In genomic region chr7:44998153-44998871, GRCh38 we compare ENCODE assay signal across 1 cellular context.
TF ChIP-seq lines count a peak whose summit lies in the region.

No MANE protein-coding gene starts in this region.

TF ChIP-seq in K562, 482 proteins besides CTCF, POLR2A, EP300 and RAD21 (continues in another document):
- TF ChIP-seq SPI1 (IDR thresholded peaks at IDR 0.05; ENCODE audit: borderline replicate concordance, low read depth, low read length) (peak; percentile 67), MAZ (CRISPR knock-in tag; conservative IDR thresholded peaks at IDR 0.05 in 1 of 2, IDR thresholded peaks at IDR 0.05 in 1 of 2) (no peak), ZSCAN32 (CRISPR knock-in tag; IDR thresholded peaks at IDR 0.05) (no peak), KDM1A (IDR thresholded peaks at IDR 0.05) (peak in 1 of 2 experiments; percentile 23; a peak in 1 of 4 replicates), FOXA3 (CRISPR knock-in tag; conservative IDR thresholded peaks at IDR 0.05 in 1 of 2, IDR thresholded peaks at IDR 0.05 in 1 of 2) (0 out of 4 replicates have a peak, but pooled peaks of 1 of the 2 experiments have one; percentile 40), MEF2D (tag; conservative IDR thresholded peaks at IDR 0.05; ENCODE audit: low read depth) (no peak), HOMEZ (CRISPR knock-in tag; IDR thresholded peaks at IDR 0.05) (no peak), KLF13 (tag; IDR thresholded peaks at IDR 0.05; ENCODE audit: borderline replicate concordance, low read depth) (no peak), CHD2 (IDR thresholded peaks at IDR 0.05; ENCODE audit: low read depth, low read length) (no peak), MAX (CRISPR knock-in tag; IDR thresholded peaks at IDR 0.05) (no peak), GTF2A2 (tag; IDR thresholded peaks at IDR 0.05) (no peak), ATF1 (CRISPR knock-in tag; IDR thresholded peaks at IDR 0.05) (no peak), ATF1 (tag; IDR thresholded peaks at IDR 0.05) (no peak; the same call in 1 of the 2 replicates), HDGF (IDR thresholded peaks at IDR 0.05) (no peak), ZNF668 (CRISPR knock-in tag; IDR thresholded peaks at IDR 0.05) (no peak), NCOR1 (IDR thresholded peaks at IDR 0.05) (no peak), BRD4 (IDR thresholded peaks at IDR 0.05) (0 out of 2 replicates have a peak, but pooled peaks have one; percentile 13), NFE2 (IDR thresholded peaks at IDR 0.05; ENCODE audit: low read depth) (no peak), SMAD4 (CRISPR knock-in tag; conservative IDR thresholded peaks at IDR 0.05) (no peak), KDM5B (IDR thresholded peaks at IDR 0.05; ENCODE audit: insufficient replicate concordance, low read depth, low read length) (peak; percentile 13), ZNF592 (IDR thresholded peaks at IDR 0.05) (peak; percentile 78; the same call in 1 of the 2 replicates), ZEB2 (IDR thresholded peaks at IDR 0.05) (0 out of 2 replicates have a peak, but pooled peaks have one; percentile 22), NR1H2 (CRISPR knock-in tag; IDR thresholded peaks at IDR 0.05) (no peak), ELF2 (CRISPR knock-in tag; IDR thresholded peaks at IDR 0.05) (no peak), BDP1 (IDR thresholded peaks at IDR 0.05; ENCODE audit: insufficient read depth, insufficient read length) (no peak), CBFA2T3 (IDR thresholded peaks at IDR 0.05) (peak; percentile 37; the same call in 1 of the 2 replicates), MEIS2 (IDR thresholded peaks at IDR 0.05; ENCODE audit: partially characterized antibody) (no peak), MCM7 (IDR thresholded peaks at IDR 0.05) (no peak), SAFB2 (IDR thresholded peaks at IDR 0.05; ENCODE audit: borderline replicate concordance, low read depth, low read length, severe bottlenecking) (no peak), SRF (CRISPR knock-in tag; IDR thresholded peaks at IDR 0.05) (no peak), ZNF41 (CRISPR knock-in tag; conservative IDR thresholded peaks at IDR 0.05) (peak; percentile 97), FOXP1 (CRISPR knock-in tag; IDR thresholded peaks at IDR 0.05) (0 out of 2 replicates have a peak, but pooled peaks have one; percentile 44), ZNF740 (CRISPR knock-in tag; IDR thresholded peaks at IDR 0.05) (no peak), ZNF740 (tag; IDR thresholded peaks at IDR 0.05) (no peak)
- TF ChIP-seq, protein P1, sequence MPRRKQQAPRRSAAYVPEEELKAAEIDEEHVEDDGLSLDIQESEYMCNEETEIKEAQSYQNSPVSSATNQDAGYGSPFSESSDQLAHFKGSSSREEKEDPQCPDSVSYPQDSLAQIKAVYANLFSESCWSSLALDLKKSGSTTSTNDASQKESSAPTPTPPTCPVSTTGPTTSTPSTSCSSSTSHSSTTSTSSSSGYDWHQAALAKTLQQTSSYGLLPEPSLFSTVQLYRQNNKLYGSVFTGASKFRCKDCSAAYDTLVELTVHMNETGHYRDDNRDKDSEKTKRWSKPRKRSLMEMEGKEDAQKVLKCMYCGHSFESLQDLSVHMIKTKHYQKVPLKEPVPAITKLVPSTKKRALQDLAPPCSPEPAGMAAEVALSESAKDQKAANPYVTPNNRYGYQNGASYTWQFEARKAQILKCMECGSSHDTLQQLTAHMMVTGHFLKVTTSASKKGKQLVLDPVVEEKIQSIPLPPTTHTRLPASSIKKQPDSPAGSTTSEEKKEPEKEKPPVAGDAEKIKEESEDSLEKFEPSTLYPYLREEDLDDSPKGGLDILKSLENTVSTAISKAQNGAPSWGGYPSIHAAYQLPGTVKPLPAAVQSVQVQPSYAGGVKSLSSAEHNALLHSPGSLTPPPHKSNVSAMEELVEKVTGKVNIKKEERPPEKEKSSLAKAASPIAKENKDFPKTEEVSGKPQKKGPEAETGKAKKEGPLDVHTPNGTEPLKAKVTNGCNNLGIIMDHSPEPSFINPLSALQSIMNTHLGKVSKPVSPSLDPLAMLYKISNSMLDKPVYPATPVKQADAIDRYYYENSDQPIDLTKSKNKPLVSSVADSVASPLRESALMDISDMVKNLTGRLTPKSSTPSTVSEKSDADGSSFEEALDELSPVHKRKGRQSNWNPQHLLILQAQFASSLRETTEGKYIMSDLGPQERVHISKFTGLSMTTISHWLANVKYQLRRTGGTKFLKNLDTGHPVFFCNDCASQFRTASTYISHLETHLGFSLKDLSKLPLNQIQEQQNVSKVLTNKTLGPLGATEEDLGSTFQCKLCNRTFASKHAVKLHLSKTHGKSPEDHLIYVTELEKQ (CRISPR knock-in tag; IDR thresholded peaks at IDR 0.05) = no peak
- TF ChIP-seq, protein P2, sequence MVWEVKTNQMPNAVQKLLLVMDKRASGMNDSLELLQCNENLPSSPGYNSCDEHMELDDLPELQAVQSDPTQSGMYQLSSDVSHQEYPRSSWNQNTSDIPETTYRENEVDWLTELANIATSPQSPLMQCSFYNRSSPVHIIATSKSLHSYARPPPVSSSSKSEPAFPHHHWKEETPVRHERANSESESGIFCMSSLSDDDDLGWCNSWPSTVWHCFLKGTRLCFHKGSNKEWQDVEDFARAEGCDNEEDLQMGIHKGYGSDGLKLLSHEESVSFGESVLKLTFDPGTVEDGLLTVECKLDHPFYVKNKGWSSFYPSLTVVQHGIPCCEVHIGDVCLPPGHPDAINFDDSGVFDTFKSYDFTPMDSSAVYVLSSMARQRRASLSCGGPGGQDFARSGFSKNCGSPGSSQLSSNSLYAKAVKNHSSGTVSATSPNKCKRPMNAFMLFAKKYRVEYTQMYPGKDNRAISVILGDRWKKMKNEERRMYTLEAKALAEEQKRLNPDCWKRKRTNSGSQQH (CRISPR knock-in tag; IDR thresholded peaks at IDR 0.05) = no peak
- TF ChIP-seq, protein P3, sequence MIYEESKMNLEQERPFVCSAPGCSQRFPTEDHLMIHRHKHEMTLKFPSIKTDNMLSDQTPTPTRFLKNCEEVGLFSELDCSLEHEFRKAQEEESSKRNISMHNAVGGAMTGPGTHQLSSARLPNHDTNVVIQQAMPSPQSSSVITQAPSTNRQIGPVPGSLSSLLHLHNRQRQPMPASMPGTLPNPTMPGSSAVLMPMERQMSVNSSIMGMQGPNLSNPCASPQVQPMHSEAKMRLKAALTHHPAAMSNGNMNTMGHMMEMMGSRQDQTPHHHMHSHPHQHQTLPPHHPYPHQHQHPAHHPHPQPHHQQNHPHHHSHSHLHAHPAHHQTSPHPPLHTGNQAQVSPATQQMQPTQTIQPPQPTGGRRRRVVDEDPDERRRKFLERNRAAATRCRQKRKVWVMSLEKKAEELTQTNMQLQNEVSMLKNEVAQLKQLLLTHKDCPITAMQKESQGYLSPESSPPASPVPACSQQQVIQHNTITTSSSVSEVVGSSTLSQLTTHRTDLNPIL (CRISPR knock-in tag; IDR thresholded peaks at IDR 0.05) = no peak
- TF ChIP-seq, protein P4, sequence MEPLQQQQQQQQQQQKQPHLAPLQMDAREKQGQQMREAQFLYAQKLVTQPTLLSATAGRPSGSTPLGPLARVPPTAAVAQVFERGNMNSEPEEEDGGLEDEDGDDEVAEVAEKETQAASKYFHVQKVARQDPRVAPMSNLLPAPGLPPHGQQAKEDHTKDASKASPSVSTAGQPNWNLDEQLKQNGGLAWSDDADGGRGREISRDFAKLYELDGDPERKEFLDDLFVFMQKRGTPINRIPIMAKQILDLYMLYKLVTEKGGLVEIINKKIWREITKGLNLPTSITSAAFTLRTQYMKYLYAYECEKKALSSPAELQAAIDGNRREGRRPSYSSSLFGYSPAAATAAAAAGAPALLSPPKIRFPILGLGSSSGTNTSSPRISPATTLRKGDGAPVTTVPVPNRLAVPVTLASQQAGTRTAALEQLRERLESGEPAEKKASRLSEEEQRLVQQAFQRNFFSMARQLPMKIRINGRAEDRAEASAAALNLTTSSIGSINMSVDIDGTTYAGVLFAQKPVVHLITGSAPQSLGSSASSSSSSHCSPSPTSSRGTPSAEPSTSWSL (CRISPR knock-in tag; IDR thresholded peaks at IDR 0.05; ENCODE audit: borderline replicate concordance) = no peak
- TF ChIP-seq, protein P5, sequence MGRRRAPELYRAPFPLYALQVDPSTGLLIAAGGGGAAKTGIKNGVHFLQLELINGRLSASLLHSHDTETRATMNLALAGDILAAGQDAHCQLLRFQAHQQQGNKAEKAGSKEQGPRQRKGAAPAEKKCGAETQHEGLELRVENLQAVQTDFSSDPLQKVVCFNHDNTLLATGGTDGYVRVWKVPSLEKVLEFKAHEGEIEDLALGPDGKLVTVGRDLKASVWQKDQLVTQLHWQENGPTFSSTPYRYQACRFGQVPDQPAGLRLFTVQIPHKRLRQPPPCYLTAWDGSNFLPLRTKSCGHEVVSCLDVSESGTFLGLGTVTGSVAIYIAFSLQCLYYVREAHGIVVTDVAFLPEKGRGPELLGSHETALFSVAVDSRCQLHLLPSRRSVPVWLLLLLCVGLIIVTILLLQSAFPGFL (CRISPR knock-in tag; IDR thresholded peaks at IDR 0.05) = peak; percentile 67; the same call in 1 of the 2 replicates
- TF ChIP-seq, protein P6, sequence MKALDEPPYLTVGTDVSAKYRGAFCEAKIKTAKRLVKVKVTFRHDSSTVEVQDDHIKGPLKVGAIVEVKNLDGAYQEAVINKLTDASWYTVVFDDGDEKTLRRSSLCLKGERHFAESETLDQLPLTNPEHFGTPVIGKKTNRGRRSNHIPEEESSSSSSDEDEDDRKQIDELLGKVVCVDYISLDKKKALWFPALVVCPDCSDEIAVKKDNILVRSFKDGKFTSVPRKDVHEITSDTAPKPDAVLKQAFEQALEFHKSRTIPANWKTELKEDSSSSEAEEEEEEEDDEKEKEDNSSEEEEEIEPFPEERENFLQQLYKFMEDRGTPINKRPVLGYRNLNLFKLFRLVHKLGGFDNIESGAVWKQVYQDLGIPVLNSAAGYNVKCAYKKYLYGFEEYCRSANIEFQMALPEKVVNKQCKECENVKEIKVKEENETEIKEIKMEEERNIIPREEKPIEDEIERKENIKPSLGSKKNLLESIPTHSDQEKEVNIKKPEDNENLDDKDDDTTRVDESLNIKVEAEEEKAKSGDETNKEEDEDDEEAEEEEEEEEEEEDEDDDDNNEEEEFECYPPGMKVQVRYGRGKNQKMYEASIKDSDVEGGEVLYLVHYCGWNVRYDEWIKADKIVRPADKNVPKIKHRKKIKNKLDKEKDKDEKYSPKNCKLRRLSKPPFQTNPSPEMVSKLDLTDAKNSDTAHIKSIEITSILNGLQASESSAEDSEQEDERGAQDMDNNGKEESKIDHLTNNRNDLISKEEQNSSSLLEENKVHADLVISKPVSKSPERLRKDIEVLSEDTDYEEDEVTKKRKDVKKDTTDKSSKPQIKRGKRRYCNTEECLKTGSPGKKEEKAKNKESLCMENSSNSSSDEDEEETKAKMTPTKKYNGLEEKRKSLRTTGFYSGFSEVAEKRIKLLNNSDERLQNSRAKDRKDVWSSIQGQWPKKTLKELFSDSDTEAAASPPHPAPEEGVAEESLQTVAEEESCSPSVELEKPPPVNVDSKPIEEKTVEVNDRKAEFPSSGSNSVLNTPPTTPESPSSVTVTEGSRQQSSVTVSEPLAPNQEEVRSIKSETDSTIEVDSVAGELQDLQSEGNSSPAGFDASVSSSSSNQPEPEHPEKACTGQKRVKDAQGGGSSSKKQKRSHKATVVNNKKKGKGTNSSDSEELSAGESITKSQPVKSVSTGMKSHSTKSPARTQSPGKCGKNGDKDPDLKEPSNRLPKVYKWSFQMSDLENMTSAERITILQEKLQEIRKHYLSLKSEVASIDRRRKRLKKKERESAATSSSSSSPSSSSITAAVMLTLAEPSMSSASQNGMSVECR (CRISPR knock-in tag; IDR thresholded peaks at IDR 0.05) = 0 out of 2 replicates have a peak, but pooled peaks have one; percentile 27
